33 cellular contexts compared by ENCODE assay signal in genomic region chr3:4458961-4459360, GRCh38.
"Had no signal": no experiment of that assay in that cellular context is flagged by ENCODE, and none has a peak within 500 bp of the region (broad histone marks: within the 10 kb centered on the region; RNA-seq: fewer than 3 reads in every experiment).

No MANE protein-coding gene starts in this region.

- H3K4me1 ChIP-seq: ascending aorta, breast epithelium had no signal

- H3K27ac ChIP-seq: adrenal gland, ascending aorta, brain microvascular endothelial cell, breast epithelium, cardiac muscle cell had no signal

- ATAC-seq: activated naive CD4-positive, alpha-beta T cell treated with anti-CD3 and anti-CD28 coated beads, Interleukin-2, amount 50 U/mL, for 72 hours; activated naive CD8-positive, alpha-beta T cell treated with anti-CD3 and anti-CD28 coated beads, Interleukin-2, amount 50 U/mL, for 24 hours; activated T-cell treated with anti-CD3 and anti-CD28 coated beads, Interleukin-2, amount 50 U/mL, for 4 hours; activated T-cell treated with anti-CD3 and anti-CD28 coated beads, Interleukin-2, amount 50 U/mL, for 72 hours; activated T-helper 17 cell treated with anti-CD3 and anti-CD28 coated beads, Interleukin-2, amount 50 U/mL, for 72 hours had no signal

- FAIRE-seq: astrocyte, bronchial epithelial cell had no signal

- H3K36me3 ChIP-seq: adrenal gland, ascending aorta, brain microvascular endothelial cell, breast epithelium, cardiac muscle cell had no signal

- H3K27me3 ChIP-seq: adrenal gland, ascending aorta, brain microvascular endothelial cell, breast epithelium, cardiac muscle cell had no signal

- H3K9me3 ChIP-seq: adrenal gland, ascending aorta, breast epithelium had no signal

- DNase-seq: activated effector memory CD4-positive, alpha-beta T cell treated with anti-CD3 and anti-CD28 coated beads, Interleukin-2, amount 50 U/mL, for 16 hours; activated effector memory CD4-positive, alpha-beta T cell treated with Interleukin-2 at 50 U/mL for 16 hours; activated gamma-delta T cell; activated gamma-delta T cell treated with Interleukin-2 at 50 U/mL for 16 hours; activated naive CD4-positive, alpha-beta T cell; activated naive CD4-positive, alpha-beta T cell treated with anti-CD3 and anti-CD28 coated beads for 36 hours; activated naive CD4-positive, alpha-beta T cell treated with anti-CD3 and anti-CD28 coated beads, Interleukin-2, amount 10 ng/mL, durations not matched to agents 7 days and 5 days; activated naive CD4-positive, alpha-beta T cell treated with anti-CD3 and anti-CD28 coated beads, Interleukin-2, amount 50 U/mL, for 16 hours; activated naive CD4-positive, alpha-beta T cell treated with Interleukin-2 at 50 U/mL for 16 hours; activated naive CD8-positive, alpha-beta T cell treated with anti-CD3 and anti-CD28 coated beads for 36 hours; activated naive CD8-positive, alpha-beta T cell treated with anti-CD3 and anti-CD28 coated beads, Interleukin-2, amount 10 ng/mL, durations not matched to agents 7 days and 5 days; activated naive CD8-positive, alpha-beta T cell treated with anti-CD3 and anti-CD28 coated beads, Interleukin-2, amount 50 U/mL, for 24 hours; activated T-cell treated with anti-CD3 and anti-CD28 coated beads, Interleukin-2, amount 50 U/mL, for 1 hour; activated T-cell treated with anti-CD3 and anti-CD28 coated beads, Interleukin-2, amount 50 U/mL, for 24 hours; activated T-cell treated with anti-CD3 and anti-CD28 coated beads, Interleukin-2, amount 50 U/mL, for 4 hours; activated T-cell treated with anti-CD3 and anti-CD28 coated beads, Interleukin-2, amount 50 U/mL, for 48 hours; activated T-cell treated with anti-CD3 and anti-CD28 coated beads, Interleukin-2, amount 50 U/mL, for 72 hours; adrenal gland; amniotic stem cell; amygdala; anterior cingulate cortex; aorta; brain microvascular endothelial cell; caudate nucleus; central memory CD4-positive, alpha-beta T cell; cerebellar nuclear complex had no signal

- H3K4me3 ChIP-seq: adrenal gland, ascending aorta, breast epithelium, cardiac muscle cell had no signal
